23 cellular contexts compared by ENCODE assay signal in the genomic region with DNA sequence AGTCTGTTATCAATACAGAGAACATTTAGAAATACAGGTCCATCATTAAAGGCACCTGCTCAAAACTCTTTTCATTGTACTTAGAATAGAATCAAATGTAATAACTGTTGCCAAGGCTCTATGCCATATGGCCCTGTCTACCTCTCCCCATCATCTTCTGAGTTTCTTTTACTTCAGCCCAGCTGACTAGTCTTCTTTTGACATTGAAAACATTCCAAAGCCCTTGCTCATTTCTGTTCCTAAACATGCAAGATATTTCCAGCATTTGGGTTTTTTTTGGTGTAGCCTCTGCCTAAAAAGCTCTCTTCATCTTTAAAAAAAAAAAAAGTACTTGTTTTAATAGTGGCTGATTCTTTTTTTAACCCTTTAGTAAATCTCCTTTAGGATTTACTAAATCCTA.
DNase-seq lines count a peak whose midpoint lies in the region; TF ChIP-seq lines count a peak whose summit lies in the region.
"Had no signal": no experiment of that assay in that cellular context is flagged by ENCODE, and none has a peak within 500 bp of the region (broad histone marks: within the 10 kb centered on the region; RNA-seq: fewer than 3 reads in every experiment).

No MANE protein-coding gene starts in this region.

- no peak overlapping the region for H3K4me3 Mint-ChIP-seq in MCF 10A (ENCODE audit: unreplicated experiment)
- H3K4me3 Mint-ChIP-seq: activated naive CD8-positive, alpha-beta T cell treated with anti-CD3 and anti-CD28 coated beads for 36 hours; activated T-helper 1 cell treated with anti-CD3 and anti-CD28 coated beads, Interleukin-12 subunit alpha, Interleukin-12 subunit beta, Interleukin-2, Interleukin-4 antibody, amounts not matched to agents 30 ng/mL and 10 ng/mL and 1 ng/mL, durations not matched to agents 14 hours and 24 hours and 36 hours; naive B cell had no signal

- no TSS peak for BruUV-seq in MCF 10A (replicated peaks; lab: Mats Ljungman, UMichigan)

- H3K36me3 ChIP-seq in breast epithelium (no peaks in the 10 kb centered on the region), adipocyte (ENCODE audit: control insufficient read depth, insufficient read depth, low read length, severe bottlenecking) (no peaks in the 10 kb centered on the region)
- H3K36me3 ChIP-seq: cardiac muscle cell, gastrocnemius medialis, ovary had no signal

- intact Hi-C loops in MCF 10A (cut with micrococcal nuclease) (no loop called here), breast epithelium (cut with DNase I; ENCODE audit: low total_unique reads) (no loop called here)

- H3K9me3 ChIP-seq in breast epithelium (no peaks in the 10 kb centered on the region), adipocyte (ENCODE audit: control insufficient read depth, low read length) (no peaks in the 10 kb centered on the region)
- H3K9me3 ChIP-seq: A549, gastrocnemius medialis, ovary had no signal

- no peak for TF ChIP-seq POLR2A in breast epithelium (IDR thresholded peaks at IDR 0.05)

- no peaks in the 10 kb centered on the region for H3K27me3 Mint-ChIP-seq in MCF 10A (ENCODE audit: insufficient read depth, unreplicated experiment)
- H3K27me3 Mint-ChIP-seq: activated naive CD8-positive, alpha-beta T cell treated with anti-CD3 and anti-CD28 coated beads for 36 hours had no signal

- no peak overlapping the region for H3K27ac ChIP-seq in breast epithelium
- H3K27ac ChIP-seq: A549, cardiac muscle cell, gastrocnemius medialis, ovary had no signal

- no peaks in the 10 kb centered on the region for H3K36me3 Mint-ChIP-seq in MCF 10A (ENCODE audit: insufficient read depth, unreplicated experiment)
- H3K36me3 Mint-ChIP-seq: activated naive CD8-positive, alpha-beta T cell treated with anti-CD3 and anti-CD28 coated beads for 36 hours; naive B cell had no signal

- H3K4me1 ChIP-seq in breast epithelium: no peaks in the 10 kb centered on the region
- H3K4me1 ChIP-seq in adipocyte (ENCODE audit: control insufficient read depth, insufficient read depth, low read length): no peaks in the 10 kb centered on the region
- H3K4me1 ChIP-seq: A549, gastrocnemius medialis had no signal

- H3K9ac ChIP-seq in adipocyte (ENCODE audit: low read length): no peak overlapping the region

- no peak overlapping the region for H3K27ac Mint-ChIP-seq in MCF 10A (ENCODE audit: low read depth, unreplicated experiment)
- H3K27ac Mint-ChIP-seq: activated naive CD8-positive, alpha-beta T cell treated with anti-CD3 and anti-CD28 coated beads for 36 hours; activated T-helper 1 cell treated with anti-CD3 and anti-CD28 coated beads, Interleukin-12 subunit alpha, Interleukin-12 subunit beta, Interleukin-2, Interleukin-4 antibody, amounts not matched to agents 30 ng/mL and 10 ng/mL and 1 ng/mL, durations not matched to agents 14 hours and 24 hours and 36 hours; naive B cell had no signal

- H3K27me3 ChIP-seq in breast epithelium: no peaks in the 10 kb centered on the region
- H3K27me3 ChIP-seq in adipocyte (replicated peaks; ENCODE audit: control insufficient read depth, insufficient read depth, low read length): no peaks in the 10 kb centered on the region
- H3K27me3 ChIP-seq: cardiac muscle cell, gastrocnemius medialis, ovary had no signal

- DNase-seq in MCF 10A (ENCODE audit: unreplicated experiment) (peak; percentile 15), breast epithelium (ENCODE audit: low spot score in 2 of 2) (no peak), adipocyte (ENCODE audit: low read depth) (peak; percentile 75), fibroblast of peridontal ligament (ENCODE audit: extremely low read depth) (peak; percentile 66), GF-D8 (lab: John Stamatoyannopoulos, UW) (no peak), OCI-M2 (lab: John Stamatoyannopoulos, UW; ENCODE audit: unreplicated experiment) (no peak), NCI-H146 (lab: John Stamatoyannopoulos, UW) (no peak)
- no peak for DNase-seq in activated T-cell treated with anti-CD3 and anti-CD28 coated beads, Interleukin-2, amount 50 U/mL, for 48 hours
- DNase-seq: activated naive CD8-positive, alpha-beta T cell treated with anti-CD3 and anti-CD28 coated beads for 36 hours; gastrocnemius medialis; GDM1; H7; kidney; naive B cell; NCI-H2107; NCI-H526; ovary; right cardiac atrium; stimulated activated CD4-positive, alpha-beta T cell treated with anti-CD3 and anti-CD28 coated beads, Interleukin-15, amount 100 ng/mL, for 24 hours; SW 1271 had no signal

- peaks cover 16% of the 10 kb centered on the region for H3K4me1 Mint-ChIP-seq in MCF 10A (ENCODE audit: insufficient read depth, unreplicated experiment)
- H3K4me1 Mint-ChIP-seq: activated naive CD8-positive, alpha-beta T cell treated with anti-CD3 and anti-CD28 coated beads for 36 hours; naive B cell had no signal

- POLR2A ChIA-PET in MCF 10A (lab: Yijun Ruan, JAX): no interaction called here

- CTCF ChIA-PET in MCF 10A (lab: Yijun Ruan, JAX): interaction anchor here (0.6 to 1.0 kb wide), 2 partner anchors 11 to 382 kb away, joined by 4 read pairs; no protein-coding TSS in a partner anchor

- TF ChIP-seq CTCF in MCF 10A (IDR thresholded peaks at IDR 0.05; ENCODE audit: unreplicated experiment) (no peak), breast epithelium (IDR thresholded peaks at IDR 0.05) (no peak)

- H3K4me3 ChIP-seq in breast epithelium: no peak overlapping the region
- no peak overlapping the region for H3K4me3 ChIP-seq in adipocyte (ENCODE audit: low read length)
- H3K4me3 ChIP-seq: A549, cardiac muscle cell, gastrocnemius medialis, ovary had no signal

- H3K9me3 Mint-ChIP-seq in MCF 10A (ENCODE audit: unreplicated experiment): no peaks in the 10 kb centered on the region
- H3K9me3 Mint-ChIP-seq: activated naive CD8-positive, alpha-beta T cell treated with anti-CD3 and anti-CD28 coated beads for 36 hours; activated T-helper 1 cell treated with anti-CD3 and anti-CD28 coated beads, Interleukin-12 subunit alpha, Interleukin-12 subunit beta, Interleukin-2, Interleukin-4 antibody, amounts not matched to agents 30 ng/mL and 10 ng/mL and 1 ng/mL, durations not matched to agents 14 hours and 24 hours and 36 hours had no signal

Comparison
In these comparisons a context has a peak if more than half of its experiments do, and no peak if none do; other contexts are left out.
1. DNase-seq: peak in MCF 10A (single experiment), adipocyte (single experiment) and fibroblast of peridontal ligament (single experiment); none in breast epithelium (0 of 2), GF-D8 (single experiment), OCI-M2 (single experiment), activated T-cell treated with anti-CD3 and anti-CD28 coated beads, Interleukin-2, amount 50 U/mL, for 48 hours (0 of 2) and NCI-H146 (single experiment).